Comparison of ENCODE assay signal across 2 cellular contexts in the genomic region with DNA sequence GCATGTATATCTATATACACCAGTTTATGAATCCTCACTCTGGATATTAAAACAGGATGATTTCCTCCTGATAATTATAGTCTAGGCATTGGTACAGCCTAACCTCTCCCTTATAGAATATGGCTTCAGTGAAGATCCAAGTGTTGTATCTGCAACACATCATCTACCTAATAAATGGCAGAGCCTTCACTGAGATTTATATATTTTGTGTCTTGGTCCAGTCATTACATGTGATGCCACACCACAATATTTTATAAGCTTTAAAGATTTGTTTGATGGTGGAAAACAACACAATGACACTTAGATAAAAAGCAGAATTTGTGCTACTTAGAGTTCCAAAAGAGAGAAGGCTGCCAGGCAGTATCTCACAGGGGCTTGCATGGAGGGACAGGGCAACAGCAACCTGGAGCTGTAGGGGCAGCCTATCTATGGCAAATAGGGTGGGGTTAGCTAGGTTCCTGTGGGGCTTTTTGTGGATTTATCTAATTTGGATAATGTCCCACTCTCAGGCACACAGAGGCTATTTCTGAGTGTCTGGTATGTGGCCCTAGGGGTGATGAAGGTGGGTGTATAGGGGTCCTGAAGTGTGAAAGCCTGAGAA.
TF ChIP-seq lines count a peak whose summit lies in the region.

No MANE protein-coding gene starts in this region.

TF ChIP-seq in GM23338, 12 proteins besides CTCF, POLR2A, EP300 and RAD21 (continued from another document):
- TF ChIP-seq, protein P1, sequence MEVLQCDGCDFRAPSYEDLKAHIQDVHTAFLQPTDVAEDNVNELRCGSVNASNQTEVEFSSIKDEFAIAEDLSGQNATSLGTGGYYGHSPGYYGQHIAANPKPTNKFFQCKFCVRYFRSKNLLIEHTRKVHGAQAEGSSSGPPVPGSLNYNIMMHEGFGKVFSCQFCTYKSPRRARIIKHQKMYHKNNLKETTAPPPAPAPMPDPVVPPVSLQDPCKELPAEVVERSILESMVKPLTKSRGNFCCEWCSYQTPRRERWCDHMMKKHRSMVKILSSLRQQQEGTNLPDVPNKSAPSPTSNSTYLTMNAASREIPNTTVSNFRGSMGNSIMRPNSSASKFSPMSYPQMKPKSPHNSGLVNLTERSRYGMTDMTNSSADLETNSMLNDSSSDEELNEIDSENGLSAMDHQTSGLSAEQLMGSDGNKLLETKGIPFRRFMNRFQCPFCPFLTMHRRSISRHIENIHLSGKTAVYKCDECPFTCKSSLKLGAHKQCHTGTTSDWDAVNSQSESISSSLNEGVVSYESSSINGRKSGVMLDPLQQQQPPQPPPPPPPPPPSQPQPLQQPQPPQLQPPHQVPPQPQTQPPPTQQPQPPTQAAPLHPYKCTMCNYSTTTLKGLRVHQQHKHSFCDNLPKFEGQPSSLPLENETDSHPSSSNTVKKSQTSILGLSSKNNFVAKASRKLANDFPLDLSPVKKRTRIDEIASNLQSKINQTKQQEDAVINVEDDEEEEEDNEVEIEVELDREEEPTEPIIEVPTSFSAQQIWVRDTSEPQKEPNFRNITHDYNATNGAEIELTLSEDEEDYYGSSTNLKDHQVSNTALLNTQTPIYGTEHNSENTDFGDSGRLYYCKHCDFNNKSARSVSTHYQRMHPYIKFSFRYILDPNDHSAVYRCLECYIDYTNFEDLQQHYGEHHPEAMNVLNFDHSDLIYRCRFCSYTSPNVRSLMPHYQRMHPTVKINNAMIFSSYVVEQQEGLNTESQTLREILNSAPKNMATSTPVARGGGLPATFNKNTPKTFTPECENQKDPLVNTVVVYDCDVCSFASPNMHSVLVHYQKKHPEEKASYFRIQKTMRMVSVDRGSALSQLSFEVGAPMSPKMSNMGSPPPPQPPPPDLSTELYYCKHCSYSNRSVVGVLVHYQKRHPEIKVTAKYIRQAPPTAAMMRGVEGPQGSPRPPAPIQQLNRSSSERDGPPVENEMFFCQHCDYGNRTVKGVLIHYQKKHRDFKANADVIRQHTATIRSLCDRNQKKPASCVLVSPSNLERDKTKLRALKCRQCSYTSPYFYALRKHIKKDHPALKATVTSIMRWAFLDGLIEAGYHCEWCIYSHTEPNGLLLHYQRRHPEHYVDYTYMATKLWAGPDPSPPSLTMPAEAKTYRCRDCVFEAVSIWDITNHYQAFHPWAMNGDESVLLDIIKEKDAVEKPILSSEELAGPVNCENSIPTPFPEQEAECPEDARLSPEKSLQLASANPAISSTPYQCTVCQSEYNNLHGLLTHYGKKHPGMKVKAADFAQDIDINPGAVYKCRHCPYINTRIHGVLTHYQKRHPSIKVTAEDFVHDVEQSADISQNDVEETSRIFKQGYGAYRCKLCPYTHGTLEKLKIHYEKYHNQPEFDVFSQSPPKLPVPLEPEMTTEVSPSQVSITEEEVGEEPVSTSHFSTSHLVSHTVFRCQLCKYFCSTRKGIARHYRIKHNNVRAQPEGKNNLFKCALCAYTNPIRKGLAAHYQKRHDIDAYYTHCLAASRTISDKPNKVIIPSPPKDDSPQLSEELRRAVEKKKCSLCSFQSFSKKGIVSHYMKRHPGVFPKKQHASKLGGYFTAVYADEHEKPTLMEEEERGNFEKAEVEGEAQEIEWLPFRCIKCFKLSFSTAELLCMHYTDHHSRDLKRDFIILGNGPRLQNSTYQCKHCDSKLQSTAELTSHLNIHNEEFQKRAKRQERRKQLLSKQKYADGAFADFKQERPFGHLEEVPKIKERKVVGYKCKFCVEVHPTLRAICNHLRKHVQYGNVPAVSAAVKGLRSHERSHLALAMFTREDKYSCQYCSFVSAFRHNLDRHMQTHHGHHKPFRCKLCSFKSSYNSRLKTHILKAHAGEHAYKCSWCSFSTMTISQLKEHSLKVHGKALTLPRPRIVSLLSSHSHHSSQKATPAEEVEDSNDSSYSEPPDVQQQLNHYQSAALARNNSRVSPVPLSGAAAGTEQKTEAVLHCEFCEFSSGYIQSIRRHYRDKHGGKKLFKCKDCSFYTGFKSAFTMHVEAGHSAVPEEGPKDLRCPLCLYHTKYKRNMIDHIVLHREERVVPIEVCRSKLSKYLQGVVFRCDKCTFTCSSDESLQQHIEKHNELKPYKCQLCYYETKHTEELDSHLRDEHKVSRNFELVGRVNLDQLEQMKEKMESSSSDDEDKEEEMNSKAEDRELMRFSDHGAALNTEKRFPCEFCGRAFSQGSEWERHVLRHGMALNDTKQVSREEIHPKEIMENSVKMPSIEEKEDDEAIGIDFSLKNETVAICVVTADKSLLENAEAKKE (CRISPR knock-in tag; IDR thresholded peaks at IDR 0.05), result no peak
- no peak for TF ChIP-seq ZNF331 (CRISPR knock-in tag; IDR thresholded peaks at IDR 0.05; ENCODE audit: low read depth)
- TF ChIP-seq EZH2phosphoT487 (IDR thresholded peaks at IDR 0.05; ENCODE audit: unreplicated experiment), result no peak
- no peak for TF ChIP-seq ZNF114 (CRISPR knock-in tag; IDR thresholded peaks at IDR 0.05)
- TF ChIP-seq POLR2AphosphoS5 (IDR thresholded peaks at IDR 0.05; ENCODE audit: low read depth), result no peak
- TF ChIP-seq, protein P2, sequence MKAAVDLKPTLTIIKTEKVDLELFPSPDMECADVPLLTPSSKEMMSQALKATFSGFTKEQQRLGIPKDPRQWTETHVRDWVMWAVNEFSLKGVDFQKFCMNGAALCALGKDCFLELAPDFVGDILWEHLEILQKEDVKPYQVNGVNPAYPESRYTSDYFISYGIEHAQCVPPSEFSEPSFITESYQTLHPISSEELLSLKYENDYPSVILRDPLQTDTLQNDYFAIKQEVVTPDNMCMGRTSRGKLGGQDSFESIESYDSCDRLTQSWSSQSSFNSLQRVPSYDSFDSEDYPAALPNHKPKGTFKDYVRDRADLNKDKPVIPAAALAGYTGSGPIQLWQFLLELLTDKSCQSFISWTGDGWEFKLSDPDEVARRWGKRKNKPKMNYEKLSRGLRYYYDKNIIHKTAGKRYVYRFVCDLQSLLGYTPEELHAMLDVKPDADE (IDR thresholded peaks at IDR 0.05), result no peak
- TF ChIP-seq, protein P3, sequence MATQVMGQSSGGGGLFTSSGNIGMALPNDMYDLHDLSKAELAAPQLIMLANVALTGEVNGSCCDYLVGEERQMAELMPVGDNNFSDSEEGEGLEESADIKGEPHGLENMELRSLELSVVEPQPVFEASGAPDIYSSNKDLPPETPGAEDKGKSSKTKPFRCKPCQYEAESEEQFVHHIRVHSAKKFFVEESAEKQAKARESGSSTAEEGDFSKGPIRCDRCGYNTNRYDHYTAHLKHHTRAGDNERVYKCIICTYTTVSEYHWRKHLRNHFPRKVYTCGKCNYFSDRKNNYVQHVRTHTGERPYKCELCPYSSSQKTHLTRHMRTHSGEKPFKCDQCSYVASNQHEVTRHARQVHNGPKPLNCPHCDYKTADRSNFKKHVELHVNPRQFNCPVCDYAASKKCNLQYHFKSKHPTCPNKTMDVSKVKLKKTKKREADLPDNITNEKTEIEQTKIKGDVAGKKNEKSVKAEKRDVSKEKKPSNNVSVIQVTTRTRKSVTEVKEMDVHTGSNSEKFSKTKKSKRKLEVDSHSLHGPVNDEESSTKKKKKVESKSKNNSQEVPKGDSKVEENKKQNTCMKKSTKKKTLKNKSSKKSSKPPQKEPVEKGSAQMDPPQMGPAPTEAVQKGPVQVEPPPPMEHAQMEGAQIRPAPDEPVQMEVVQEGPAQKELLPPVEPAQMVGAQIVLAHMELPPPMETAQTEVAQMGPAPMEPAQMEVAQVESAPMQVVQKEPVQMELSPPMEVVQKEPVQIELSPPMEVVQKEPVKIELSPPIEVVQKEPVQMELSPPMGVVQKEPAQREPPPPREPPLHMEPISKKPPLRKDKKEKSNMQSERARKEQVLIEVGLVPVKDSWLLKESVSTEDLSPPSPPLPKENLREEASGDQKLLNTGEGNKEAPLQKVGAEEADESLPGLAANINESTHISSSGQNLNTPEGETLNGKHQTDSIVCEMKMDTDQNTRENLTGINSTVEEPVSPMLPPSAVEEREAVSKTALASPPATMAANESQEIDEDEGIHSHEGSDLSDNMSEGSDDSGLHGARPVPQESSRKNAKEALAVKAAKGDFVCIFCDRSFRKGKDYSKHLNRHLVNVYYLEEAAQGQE (IDR thresholded peaks at IDR 0.05; ENCODE audit: unreplicated experiment), result no peak
- TF ChIP-seq EZH2 (IDR thresholded peaks at IDR 0.05; ENCODE audit: low read depth, unreplicated experiment), result no peak
TF ChIP-seq in GM23338: peak in this region for 0.

TF ChIP-seq in WTC11, 78 proteins besides CTCF, POLR2A, EP300 and RAD21:
- TF ChIP-seq, protein P4, sequence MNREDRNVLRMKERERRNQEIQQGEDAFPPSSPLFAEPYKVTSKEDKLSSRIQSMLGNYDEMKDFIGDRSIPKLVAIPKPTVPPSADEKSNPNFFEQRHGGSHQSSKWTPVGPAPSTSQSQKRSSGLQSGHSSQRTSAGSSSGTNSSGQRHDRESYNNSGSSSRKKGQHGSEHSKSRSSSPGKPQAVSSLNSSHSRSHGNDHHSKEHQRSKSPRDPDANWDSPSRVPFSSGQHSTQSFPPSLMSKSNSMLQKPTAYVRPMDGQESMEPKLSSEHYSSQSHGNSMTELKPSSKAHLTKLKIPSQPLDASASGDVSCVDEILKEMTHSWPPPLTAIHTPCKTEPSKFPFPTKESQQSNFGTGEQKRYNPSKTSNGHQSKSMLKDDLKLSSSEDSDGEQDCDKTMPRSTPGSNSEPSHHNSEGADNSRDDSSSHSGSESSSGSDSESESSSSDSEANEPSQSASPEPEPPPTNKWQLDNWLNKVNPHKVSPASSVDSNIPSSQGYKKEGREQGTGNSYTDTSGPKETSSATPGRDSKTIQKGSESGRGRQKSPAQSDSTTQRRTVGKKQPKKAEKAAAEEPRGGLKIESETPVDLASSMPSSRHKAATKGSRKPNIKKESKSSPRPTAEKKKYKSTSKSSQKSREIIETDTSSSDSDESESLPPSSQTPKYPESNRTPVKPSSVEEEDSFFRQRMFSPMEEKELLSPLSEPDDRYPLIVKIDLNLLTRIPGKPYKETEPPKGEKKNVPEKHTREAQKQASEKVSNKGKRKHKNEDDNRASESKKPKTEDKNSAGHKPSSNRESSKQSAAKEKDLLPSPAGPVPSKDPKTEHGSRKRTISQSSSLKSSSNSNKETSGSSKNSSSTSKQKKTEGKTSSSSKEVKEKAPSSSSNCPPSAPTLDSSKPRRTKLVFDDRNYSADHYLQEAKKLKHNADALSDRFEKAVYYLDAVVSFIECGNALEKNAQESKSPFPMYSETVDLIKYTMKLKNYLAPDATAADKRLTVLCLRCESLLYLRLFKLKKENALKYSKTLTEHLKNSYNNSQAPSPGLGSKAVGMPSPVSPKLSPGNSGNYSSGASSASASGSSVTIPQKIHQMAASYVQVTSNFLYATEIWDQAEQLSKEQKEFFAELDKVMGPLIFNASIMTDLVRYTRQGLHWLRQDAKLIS (CRISPR knock-in tag; IDR thresholded peaks at IDR 0.05; ENCODE audit: borderline replicate concordance), result no peak
- TF ChIP-seq, protein P5, sequence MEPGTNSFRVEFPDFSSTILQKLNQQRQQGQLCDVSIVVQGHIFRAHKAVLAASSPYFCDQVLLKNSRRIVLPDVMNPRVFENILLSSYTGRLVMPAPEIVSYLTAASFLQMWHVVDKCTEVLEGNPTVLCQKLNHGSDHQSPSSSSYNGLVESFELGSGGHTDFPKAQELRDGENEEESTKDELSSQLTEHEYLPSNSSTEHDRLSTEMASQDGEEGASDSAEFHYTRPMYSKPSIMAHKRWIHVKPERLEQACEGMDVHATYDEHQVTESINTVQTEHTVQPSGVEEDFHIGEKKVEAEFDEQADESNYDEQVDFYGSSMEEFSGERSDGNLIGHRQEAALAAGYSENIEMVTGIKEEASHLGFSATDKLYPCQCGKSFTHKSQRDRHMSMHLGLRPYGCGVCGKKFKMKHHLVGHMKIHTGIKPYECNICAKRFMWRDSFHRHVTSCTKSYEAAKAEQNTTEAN (CRISPR knock-in tag; IDR thresholded peaks at IDR 0.05), result no peak
- no peak for TF ChIP-seq RELA (CRISPR knock-in tag; IDR thresholded peaks at IDR 0.05; ENCODE audit: borderline replicate concordance)
- TF ChIP-seq, protein P6, sequence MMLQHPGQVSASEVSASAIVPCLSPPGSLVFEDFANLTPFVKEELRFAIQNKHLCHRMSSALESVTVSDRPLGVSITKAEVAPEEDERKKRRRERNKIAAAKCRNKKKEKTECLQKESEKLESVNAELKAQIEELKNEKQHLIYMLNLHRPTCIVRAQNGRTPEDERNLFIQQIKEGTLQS (CRISPR knock-in tag; conservative IDR thresholded peaks at IDR 0.05), result no peak
- TF ChIP-seq NR2C2 (CRISPR knock-in tag; IDR thresholded peaks at IDR 0.05), result no peak
- no peak for TF ChIP-seq HMGA2 (CRISPR knock-in tag; IDR thresholded peaks at IDR 0.05)
- TF ChIP-seq, protein P7, sequence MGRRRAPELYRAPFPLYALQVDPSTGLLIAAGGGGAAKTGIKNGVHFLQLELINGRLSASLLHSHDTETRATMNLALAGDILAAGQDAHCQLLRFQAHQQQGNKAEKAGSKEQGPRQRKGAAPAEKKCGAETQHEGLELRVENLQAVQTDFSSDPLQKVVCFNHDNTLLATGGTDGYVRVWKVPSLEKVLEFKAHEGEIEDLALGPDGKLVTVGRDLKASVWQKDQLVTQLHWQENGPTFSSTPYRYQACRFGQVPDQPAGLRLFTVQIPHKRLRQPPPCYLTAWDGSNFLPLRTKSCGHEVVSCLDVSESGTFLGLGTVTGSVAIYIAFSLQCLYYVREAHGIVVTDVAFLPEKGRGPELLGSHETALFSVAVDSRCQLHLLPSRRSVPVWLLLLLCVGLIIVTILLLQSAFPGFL (CRISPR knock-in tag; IDR thresholded peaks at IDR 0.05; ENCODE audit: borderline replicate concordance), result no peak
- TF ChIP-seq FOXJ3 (CRISPR knock-in tag; IDR thresholded peaks at IDR 0.05; ENCODE audit: borderline replicate concordance), result no peak
- TF ChIP-seq NFATC4 (CRISPR knock-in tag; IDR thresholded peaks at IDR 0.05), result no peak
- TF ChIP-seq, protein P8, sequence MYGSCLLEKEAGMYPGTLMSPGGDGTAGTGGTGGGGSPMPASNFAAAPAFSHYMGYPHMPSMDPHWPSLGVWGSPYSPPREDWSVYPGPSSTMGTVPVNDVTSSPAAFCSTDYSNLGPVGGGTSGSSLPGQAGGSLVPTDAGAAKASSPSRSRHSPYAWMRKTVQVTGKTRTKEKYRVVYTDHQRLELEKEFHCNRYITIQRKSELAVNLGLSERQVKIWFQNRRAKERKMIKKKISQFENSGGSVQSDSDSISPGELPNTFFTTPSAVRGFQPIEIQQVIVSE (CRISPR knock-in tag; IDR thresholded peaks at IDR 0.05; ENCODE audit: borderline replicate concordance), result no peak
- TF ChIP-seq CBFB (CRISPR knock-in tag; IDR thresholded peaks at IDR 0.05; ENCODE audit: low read depth), result no peak
- TF ChIP-seq TEAD4 (CRISPR knock-in tag; IDR thresholded peaks at IDR 0.05), result no peak
- no peak for TF ChIP-seq ELF4 (CRISPR knock-in tag; IDR thresholded peaks at IDR 0.05; ENCODE audit: low read depth)
- TF ChIP-seq, protein P9, sequence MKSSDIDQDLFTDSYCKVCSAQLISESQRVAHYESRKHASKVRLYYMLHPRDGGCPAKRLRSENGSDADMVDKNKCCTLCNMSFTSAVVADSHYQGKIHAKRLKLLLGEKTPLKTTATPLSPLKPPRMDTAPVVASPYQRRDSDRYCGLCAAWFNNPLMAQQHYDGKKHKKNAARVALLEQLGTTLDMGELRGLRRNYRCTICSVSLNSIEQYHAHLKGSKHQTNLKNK (CRISPR knock-in tag; IDR thresholded peaks at IDR 0.05), result no peak
